Comparison of ENCODE assay signal across 21 cellular contexts in the genomic region with DNA sequence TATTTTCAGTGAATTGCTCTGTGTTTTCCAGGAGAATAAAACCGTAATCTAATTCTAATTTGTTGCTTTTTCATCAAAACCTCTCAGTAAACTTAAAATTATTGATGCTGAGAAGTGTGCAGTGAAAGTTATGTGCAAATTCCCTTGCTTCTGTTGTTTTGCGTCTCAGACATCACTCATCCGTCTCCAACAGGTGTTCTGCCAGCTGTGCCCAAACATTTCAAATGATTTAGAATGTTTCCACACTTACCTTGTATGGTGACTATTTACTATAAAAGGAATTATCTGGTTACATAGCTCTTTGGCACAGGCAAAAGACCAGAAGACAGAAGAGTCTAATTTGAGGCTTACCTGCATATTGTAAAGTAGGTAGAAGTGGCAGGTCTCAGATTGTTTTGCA.
"Had no signal": no experiment of that assay in that cellular context is flagged by ENCODE, and none has a peak within 500 bp of the region (broad histone marks: within the 10 kb centered on the region; RNA-seq: fewer than 3 reads in every experiment).

No MANE protein-coding gene starts in this region.

- DNase-seq: activated CD4-positive, alpha-beta T cell treated with anti-CD3 and anti-CD28 coated beads for 36 hours; activated CD4-positive, alpha-beta T cell treated with anti-CD3 and anti-CD28 coated beads, Interleukin-2, amount 10 ng/mL, durations not matched to agents 7 days and 5 days; activated CD4-positive, alpha-beta T cell treated with anti-CD3 and anti-CD28 coated beads, Interleukin-2, amount 50 U/mL, for 48 hours; activated CD8-positive, alpha-beta T cell treated with anti-CD3 and anti-CD28 coated beads, Interleukin-2, amount 10 ng/mL, durations not matched to agents 7 days and 5 days; activated effector memory CD4-positive, alpha-beta T cell treated with Interleukin-2 at 50 U/mL for 16 hours; activated naive CD4-positive, alpha-beta T cell treated with anti-CD3 and anti-CD28 coated beads, Interleukin-2, amount 10 ng/mL, durations not matched to agents 7 days and 5 days; activated naive CD8-positive, alpha-beta T cell treated with anti-CD3 and anti-CD28 coated beads, Interleukin-2, amount 50 U/mL, for 24 hours; activated T-cell treated with anti-CD3 and anti-CD28 coated beads, Interleukin-2, amount 50 U/mL, for 4 hours; anterior cingulate cortex; caudate nucleus; cerebellar nuclear complex; NCI-H1048; NCI-H1105 treated with DMSO at 0.1 percent for 48 hours; NCI-H1436 treated with DMSO at 0.1 percent for 48 hours; NCI-H1694 treated with DMSO at 0.1 percent for 48 hours; NCI-H2029; NCI-H345; NCI-H524 treated with DMSO at 0.1 percent for 48 hours; NCI-H774; SHP77; SK-N-SH had no signal
